ENCODE assay signal across 2 cellular contexts in the genomic region with DNA sequence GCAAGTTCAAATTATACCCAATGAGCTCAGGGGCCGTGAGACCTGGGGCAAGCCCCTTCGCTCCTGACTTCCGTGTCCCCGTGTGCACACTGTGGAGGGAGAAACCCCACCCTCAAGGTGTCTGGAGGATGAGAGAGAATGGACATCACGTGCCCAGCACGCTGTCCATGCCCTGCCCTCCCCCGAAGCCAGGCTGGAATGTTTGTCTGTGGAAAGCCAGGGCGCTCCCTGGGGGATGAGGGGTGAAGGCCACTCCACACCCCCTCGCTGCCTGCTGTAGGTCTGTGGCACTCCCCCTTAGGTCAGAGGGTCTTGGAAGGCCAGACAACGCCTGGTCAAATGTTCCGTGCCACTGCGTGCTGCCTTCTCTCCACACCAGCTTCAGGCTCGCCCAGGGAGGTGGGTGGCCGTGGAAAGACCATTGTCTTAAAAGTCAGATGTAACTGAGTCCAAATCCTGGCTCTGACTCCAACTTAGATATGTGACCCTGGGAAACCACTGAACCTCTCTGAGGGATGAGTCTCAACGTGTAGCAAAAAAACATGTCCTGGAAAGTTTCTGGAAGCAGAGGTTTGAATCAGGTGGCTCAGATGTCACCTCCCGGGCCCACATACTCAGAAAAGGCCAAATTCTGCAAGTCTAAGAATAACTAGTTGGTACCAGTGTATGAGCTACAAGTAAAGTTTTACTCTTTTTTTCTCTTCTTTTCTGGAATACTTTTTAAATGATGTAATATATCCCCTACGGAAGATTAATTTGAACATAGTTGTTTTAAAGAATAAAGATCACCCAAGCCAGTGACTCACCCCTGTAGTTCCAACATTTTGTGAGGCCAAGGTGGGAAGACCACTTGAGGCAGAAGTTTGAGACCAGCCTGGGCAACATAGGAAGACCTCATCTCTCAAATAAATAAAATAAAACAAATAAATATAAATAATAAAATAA.
TF ChIP-seq lines count a peak whose summit lies in the region.

No MANE protein-coding gene starts in this region.

TF ChIP-seq in SK-N-SH, 30 proteins besides CTCF, POLR2A, EP300 and RAD21:
- TF ChIP-seq FOSL2 (IDR thresholded peaks at IDR 0.05; ENCODE audit: borderline replicate concordance, low read depth) (peak; percentile 27; the same call in 1 of the 2 replicates), NFIC (IDR thresholded peaks at IDR 0.05; ENCODE audit: borderline replicate concordance) (no peak), JUND (IDR thresholded peaks at IDR 0.05) (peak; percentile 16; the same call in 1 of the 2 replicates)
- TF ChIP-seq, protein P1, sequence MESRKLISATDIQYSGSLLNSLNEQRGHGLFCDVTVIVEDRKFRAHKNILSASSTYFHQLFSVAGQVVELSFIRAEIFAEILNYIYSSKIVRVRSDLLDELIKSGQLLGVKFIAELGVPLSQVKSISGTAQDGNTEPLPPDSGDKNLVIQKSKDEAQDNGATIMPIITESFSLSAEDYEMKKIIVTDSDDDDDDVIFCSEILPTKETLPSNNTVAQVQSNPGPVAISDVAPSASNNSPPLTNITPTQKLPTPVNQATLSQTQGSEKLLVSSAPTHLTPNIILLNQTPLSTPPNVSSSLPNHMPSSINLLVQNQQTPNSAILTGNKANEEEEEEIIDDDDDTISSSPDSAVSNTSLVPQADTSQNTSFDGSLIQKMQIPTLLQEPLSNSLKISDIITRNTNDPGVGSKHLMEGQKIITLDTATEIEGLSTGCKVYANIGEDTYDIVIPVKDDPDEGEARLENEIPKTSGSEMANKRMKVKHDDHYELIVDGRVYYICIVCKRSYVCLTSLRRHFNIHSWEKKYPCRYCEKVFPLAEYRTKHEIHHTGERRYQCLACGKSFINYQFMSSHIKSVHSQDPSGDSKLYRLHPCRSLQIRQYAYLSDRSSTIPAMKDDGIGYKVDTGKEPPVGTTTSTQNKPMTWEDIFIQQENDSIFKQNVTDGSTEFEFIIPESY (IDR thresholded peaks at IDR 0.05; ENCODE audit: borderline replicate concordance, low read depth): no peak

TF ChIP-seq in SK-N-SH treated with all-trans-retinoic acid at 6 μM for 48 hours, 23 proteins besides CTCF, POLR2A, EP300 and RAD21:
- TF ChIP-seq ZNF8 (CRISPR knock-in tag; IDR thresholded peaks at IDR 0.05): no peak
